Comparison of ENCODE assay signal across 8 cellular contexts in the genomic region with DNA sequence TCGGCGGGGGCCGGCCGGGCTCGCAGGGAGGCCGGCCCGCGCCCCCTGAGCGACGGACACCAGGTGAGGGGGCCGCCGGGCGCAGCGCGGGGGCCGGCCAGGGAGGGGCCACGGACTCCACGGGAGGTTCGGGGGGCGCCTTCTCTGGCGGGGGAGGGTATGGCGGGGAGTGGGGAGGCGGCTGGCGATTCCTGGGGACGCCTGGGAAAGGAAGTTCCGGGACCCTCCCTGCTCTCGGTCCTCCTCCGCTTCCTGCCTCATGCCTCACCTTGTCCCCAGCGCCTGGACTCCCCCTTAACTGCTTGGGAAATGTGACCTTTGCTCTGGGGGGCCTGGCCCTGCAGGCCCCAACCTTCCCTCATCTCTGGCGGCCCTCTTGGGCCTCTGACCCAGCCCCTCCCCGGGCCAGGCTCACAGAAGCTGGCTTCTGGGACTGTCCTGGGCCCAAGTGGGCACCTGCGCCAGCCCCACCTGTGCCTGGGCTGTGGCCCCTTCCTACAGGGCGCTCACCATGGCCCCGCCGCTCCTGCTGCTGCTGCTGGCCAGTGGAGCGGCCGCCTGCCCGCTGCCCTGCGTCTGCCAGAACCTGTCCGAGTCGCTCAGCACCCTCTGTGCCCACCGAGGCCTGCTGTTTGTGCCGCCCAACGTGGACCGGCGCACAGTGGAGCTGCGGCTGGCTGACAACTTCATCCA. TPM values are rescaled to one million over a fixed set of nuclear protein-coding genes. Genes with fewer than 3 reads are reported as not detected.
A peak's percentile ranks its signal among the peaks of the same experiment; 100 is the strongest.
DNase-seq lines count a peak whose midpoint lies in the region; ATAC-seq and TF ChIP-seq lines count a peak whose summit lies in the region.

No MANE protein-coding gene starts in this region.

- H3K27ac Mint-ChIP-seq in chondrocyte (ENCODE audit: unreplicated experiment) (no peak overlapping the region), neural crest cell (ENCODE audit: unreplicated experiment) (no peak overlapping the region)

- no peak for TF ChIP-seq CTCF in GM12864 (IDR thresholded peaks at IDR 0.05; ENCODE audit: low read depth, low read length, missing control alignments)
- TF ChIP-seq CTCF in LNCaP clone FGC (IDR thresholded peaks at IDR 0.05; ENCODE audit: control insufficient read depth, extremely low read depth, insufficient read depth), result no peak
- TF ChIP-seq CTCF in chondrocyte (IDR thresholded peaks at IDR 0.05), result no peak
- TF ChIP-seq CTCF in neural crest cell (conservative IDR thresholded peaks at IDR 0.05), result no peak

- H3K4me3 ChIP-seq in GM12864 (ENCODE audit: low read depth, low read length) (peak overlapping the region; percentile 91), LNCaP clone FGC (ENCODE audit: low read depth, low read length) (peak overlapping the region; percentile 51)

- H3K36me3 Mint-ChIP-seq in chondrocyte (ENCODE audit: low read depth) (peaks cover 1% of the 10 kb centered on the region), neural crest cell (ENCODE audit: low read depth) (no peaks in the 10 kb centered on the region)

- peak overlapping the region; percentile 77 for H3K4me3 Mint-ChIP-seq in chondrocyte (ENCODE audit: unreplicated experiment)
- peak overlapping the region; percentile 81 for H3K4me3 Mint-ChIP-seq in neural crest cell

- ATAC-seq in left lobe of liver, result no peak
- ATAC-seq in HG02763 (IDR thresholded peaks at IDR 0.05; ENCODE audit: unreplicated experiment), result no peak

- no peaks in the 10 kb centered on the region for H3K27me3 Mint-ChIP-seq in chondrocyte (ENCODE audit: low read depth)
- H3K27me3 Mint-ChIP-seq in neural crest cell (ENCODE audit: low read depth), result no peaks in the 10 kb centered on the region

- H3K9me3 Mint-ChIP-seq in chondrocyte (ENCODE audit: low read depth) (no peaks in the 10 kb centered on the region), neural crest cell (no peaks in the 10 kb centered on the region)

- DNase-seq in GM12864 (ENCODE audit: low read depth), result no peak
- DNase-seq in LNCaP clone FGC (ENCODE audit: low read depth), result no peak
- peak; percentile 89 for DNase-seq in chondrocyte (ENCODE audit: low spot score)
- no peak for DNase-seq in neural crest cell (ENCODE audit: low read depth, low spot score)
- DNase-seq in HPDE6-E6E7 (ENCODE audit: extremely low spot score), result no peak
- no peak for DNase-seq in left lobe of liver (ENCODE audit: low spot score)
- DNase-seq in SKM-1 (lab: John Stamatoyannopoulos, UW; ENCODE audit: unreplicated experiment), result no peak

- H3K4me1 Mint-ChIP-seq in chondrocyte (ENCODE audit: low read depth) (peaks cover 14% of the 10 kb centered on the region), neural crest cell (peaks cover 8% of the 10 kb centered on the region)

RNA-seq across cellular contexts. Expression of a gene that starts 0.5 kb away (rescaled TPM):
- 33.8 to 47.2 TPM (median 46.8 TPM) in 3 replicates for total RNA-seq in chondrocyte
- total RNA-seq in neural crest cell, result 36.2 and 37.2 TPM in 2 replicates
- total RNA-seq in left lobe of liver, result 1.1 TPM

RNA-seq across cellular contexts. Expression of a gene that starts 14.1 kb away (rescaled TPM):
- 17.0 to 18.8 TPM (median 17.3 TPM) in 3 replicates for total RNA-seq in chondrocyte
- total RNA-seq in neural crest cell, result 34.3 and 35.8 TPM in 2 replicates
- total RNA-seq in left lobe of liver, result 3.2 TPM

Comparison
In these comparisons a context has a peak if more than half of its experiments do, and no peak if none do; other contexts are left out.
1. RNA of a gene that starts 0.5 kb away (total RNA-seq): 33.8 to 47.2 TPM in chondrocyte and 36.2 to 37.2 TPM in neural crest cell; 1.1 TPM in left lobe of liver (single experiment); every median in the first group is over 10 times any median in the second.